14 cellular contexts compared by ENCODE assay signal in genomic region chr13:98775844-98776598, GRCh38. TPM values are rescaled to one million over a fixed set of nuclear protein-coding genes. Genes with fewer than 3 reads are reported as not detected.
DNase-seq lines count a peak whose midpoint lies in the region; ATAC-seq, FAIRE-seq and TF ChIP-seq lines count a peak whose summit lies in the region.
"Had no signal": no experiment of that assay in that cellular context is flagged by ENCODE, and none has a peak within 500 bp of the region (broad histone marks: within the 10 kb centered on the region; RNA-seq: fewer than 3 reads in every experiment).

No MANE protein-coding gene starts in this region.

- intact Hi-C loops in spleen (cut with DNase I; ENCODE audit: low total_unique reads) (no loop called here), Right ventricle myocardium superior (cut with DNase I) (no loop called here)

- H3K27me3 ChIP-seq in keratinocyte (ENCODE audit: control insufficient read depth, extremely low read depth, insufficient read depth, low read length) (no peaks in the 10 kb centered on the region), spleen (replicated peaks in 1 of 7) (peaks cover 0 to 10% (median 0%) of the 10 kb centered on the region in 7 donors)
- H3K27me3 ChIP-seq: right lobe of liver had no signal

- dilution Hi-C loops in keratinocyte (cut with MboI; ENCODE audit: extremely low pct_ligation_motif_present, low sequenced_read_pairs), result no loop called here

- no peak overlapping the region for H3K4me2 ChIP-seq in keratinocyte (ENCODE audit: control insufficient read depth, extremely low read depth, insufficient read depth, low read depth, low read length)

- DNase-seq in AG08395 (ENCODE audit: low spot score) (peak; percentile 84), HTR-8/SVneo (ENCODE audit: insufficient read length, low spot score) (peak; percentile 70), amniotic stem cell (lab: John Stamatoyannopoulos, UW) (peak; percentile 38), keratinocyte (ENCODE audit: low read depth, low spot score) (peak; percentile 25), spleen (no peak), NCI-H146 treated with DMSO at 0.1 percent for 48 hours (lab: John Stamatoyannopoulos, UW; ENCODE audit: unreplicated experiment) (no peak), Right ventricle myocardium superior (no peak)
- no peak for DNase-seq in stimulated activated CD4-positive, alpha-beta T cell treated with anti-CD3 and anti-CD28 coated beads, Interleukin-4, amount 100 ng/mL, for 24 hours
- DNase-seq: activated CD8-positive, alpha-beta T cell treated with anti-CD3 and anti-CD28 coated beads, Interleukin-2, amount 10 ng/mL, durations not matched to agents 7 days and 5 days; NCI-H1092; NCI-H774 had no signal

- FAIRE-seq in HTR-8/SVneo (lab: Jason Lieb, UNC) (no peak), keratinocyte (lab: Jason Lieb, UNC) (peak; percentile 83)

- TF ChIP-seq CTCF in keratinocyte (optimal IDR thresholded peaks at IDR 0.05 in 1 of 3, IDR thresholded peaks at IDR 0.05 in 1 of 3, conservative IDR thresholded peaks at IDR 0.05 in 1 of 3; ENCODE audit: extremely low read depth in 1 of 3, insufficient read depth in 2 of 3, low read length in 3 of 3) (no peak), spleen (IDR thresholded peaks at IDR 0.05 in 8 of 11, conservative IDR thresholded peaks at IDR 0.05 in 3 of 11) (no peak)

- H3K36me3 ChIP-seq in keratinocyte (ENCODE audit: control insufficient read depth in 2 of 2, extremely low read depth in 1 of 2, insufficient read depth in 2 of 2, low read length in 2 of 2), result no peaks in the 10 kb centered on the region
- no peaks in the 10 kb centered on the region for H3K36me3 ChIP-seq in spleen
- H3K36me3 ChIP-seq: right lobe of liver, thoracic aorta had no signal

- H3K4me1 ChIP-seq in keratinocyte (ENCODE audit: control insufficient read depth, extremely low read depth, insufficient read depth, low read length) (peaks cover 4% of the 10 kb centered on the region), spleen (no peaks in the 10 kb centered on the region)
- H3K4me1 ChIP-seq: right lobe of liver had no signal

- H3K9ac ChIP-seq in keratinocyte (ENCODE audit: control insufficient read depth, extremely low read depth, insufficient read depth, low read length), result no peak overlapping the region

- H3K4me3 ChIP-seq in keratinocyte (ENCODE audit: control insufficient read depth in 2 of 3, extremely low read depth in 1 of 3, insufficient read depth in 2 of 3, low read depth in 1 of 3, low read length in 3 of 3) (no peak overlapping the region), spleen (no peak overlapping the region)
- H3K4me3 ChIP-seq: right lobe of liver, thoracic aorta had no signal

- WGBS in spleen, 5 donors, result 88 to 92% (median 89%) methylated on average over 21 to 22 of the region's 22 CpGs

- H4K20me1 ChIP-seq in keratinocyte (ENCODE audit: control insufficient read depth, extremely low read depth, insufficient read depth, low read length), result no peaks in the 10 kb centered on the region

- H2AFZ ChIP-seq in keratinocyte (ENCODE audit: control insufficient read depth, low read length), result no peak overlapping the region

- H3K79me2 ChIP-seq in keratinocyte (ENCODE audit: control insufficient read depth, insufficient read depth, low read length), result no peaks in the 10 kb centered on the region

- no peak for ATAC-seq in Right ventricle myocardium superior (ENCODE audit: poor library complexity)
- ATAC-seq: activated CD8-positive, alpha-beta T cell treated with anti-CD3 and anti-CD28 coated beads, Interleukin-2, amount 10 ng/mL, durations not matched to agents 7 days and 5 days had no signal

- no peaks in the 10 kb centered on the region for H3K9me3 ChIP-seq in keratinocyte (ENCODE audit: control insufficient read depth, low read depth, low read length)
- H3K9me3 ChIP-seq in spleen, result no peaks in the 10 kb centered on the region
- H3K9me3 ChIP-seq: right lobe of liver, thoracic aorta had no signal

- TF ChIP-seq POLR2A in spleen (IDR thresholded peaks at IDR 0.05), result no peak

- no peaks in the 10 kb centered on the region for H3K9me1 ChIP-seq in keratinocyte (ENCODE audit: control insufficient read depth, extremely low read depth, insufficient read depth, low read length)

- H3K27ac ChIP-seq in keratinocyte (ENCODE audit: control insufficient read depth, insufficient read depth, low read length) (no peak overlapping the region), spleen (no peak overlapping the region)
- H3K27ac ChIP-seq: right lobe of liver, thoracic aorta had no signal

RNA-seq across cellular contexts. Expression of gene SLC15A1, which starts 23.5 kb away (rescaled TPM):
- polyA plus RNA-seq in keratinocyte, result 0.10 to 0.25 TPM (median 0.13 TPM) in 3 replicates
- polyA plus RNA-seq in keratinocyte (2011; ENCODE audit: low read depth), result 2.6 TPM
- 0.12 TPM in 1 of 2 replicates, not detected in the other for polyA plus RNA-seq in keratinocyte (2011; cell fraction: cytosol; rRNA removed)
- 0.55 and 1.1 TPM in 2 replicates for polyA plus RNA-seq in keratinocyte (2011; cell fraction: nucleus; rRNA removed)
- 0.22 and 6.4 TPM in 2 replicates for polyA plus RNA-seq in keratinocyte (2012; ENCODE audit: low replicate concordance)
- polyA minus RNA-seq in keratinocyte, result 0.35 to 0.56 TPM in 2 of 3 replicates, not detected in the other
- polyA minus RNA-seq in keratinocyte (2011; cell fraction: cytosol; rRNA and poly(A)+ RNA removed), result not detected
- 0.93 and 1.4 TPM in 2 replicates for polyA minus RNA-seq in keratinocyte (2011; cell fraction: nucleus; rRNA and poly(A)+ RNA removed)
- total RNA-seq in spleen, result not detected
- under 1 TPM in 2 of 3 donors, not detected in 1; 0.03 TPM for polyA plus RNA-seq in spleen
- total RNA-seq in Right ventricle myocardium superior, result not detected
- total RNA-seq: activated CD8-positive, alpha-beta T cell treated with anti-CD3 and anti-CD28 coated beads, Interleukin-2, amount 10 ng/mL, durations not matched to agents 7 days and 5 days; T-helper 1 cell treated with Interleukin-12 subunit alpha and Interleukin-12 subunit beta and Interleukin-4 antibody, amounts not matched to agents 30 ng/mL and 1 ng/mL, for 36 hours; thoracic aorta had no signal

Comparison
In these comparisons a context has a peak if more than half of its experiments do, and no peak if none do; other contexts are left out.
1. DNase-seq: peak in AG08395 (single experiment), HTR-8/SVneo (single experiment), amniotic stem cell (single experiment) and keratinocyte (single experiment); none in spleen (single experiment), NCI-H146 treated with DMSO at 0.1 percent for 48 hours (single experiment), stimulated activated CD4-positive, alpha-beta T cell treated with anti-CD3 and anti-CD28 coated beads, Interleukin-4, amount 100 ng/mL, for 24 hours (single experiment) and Right ventricle myocardium superior (single experiment).